In the genomic region with DNA sequence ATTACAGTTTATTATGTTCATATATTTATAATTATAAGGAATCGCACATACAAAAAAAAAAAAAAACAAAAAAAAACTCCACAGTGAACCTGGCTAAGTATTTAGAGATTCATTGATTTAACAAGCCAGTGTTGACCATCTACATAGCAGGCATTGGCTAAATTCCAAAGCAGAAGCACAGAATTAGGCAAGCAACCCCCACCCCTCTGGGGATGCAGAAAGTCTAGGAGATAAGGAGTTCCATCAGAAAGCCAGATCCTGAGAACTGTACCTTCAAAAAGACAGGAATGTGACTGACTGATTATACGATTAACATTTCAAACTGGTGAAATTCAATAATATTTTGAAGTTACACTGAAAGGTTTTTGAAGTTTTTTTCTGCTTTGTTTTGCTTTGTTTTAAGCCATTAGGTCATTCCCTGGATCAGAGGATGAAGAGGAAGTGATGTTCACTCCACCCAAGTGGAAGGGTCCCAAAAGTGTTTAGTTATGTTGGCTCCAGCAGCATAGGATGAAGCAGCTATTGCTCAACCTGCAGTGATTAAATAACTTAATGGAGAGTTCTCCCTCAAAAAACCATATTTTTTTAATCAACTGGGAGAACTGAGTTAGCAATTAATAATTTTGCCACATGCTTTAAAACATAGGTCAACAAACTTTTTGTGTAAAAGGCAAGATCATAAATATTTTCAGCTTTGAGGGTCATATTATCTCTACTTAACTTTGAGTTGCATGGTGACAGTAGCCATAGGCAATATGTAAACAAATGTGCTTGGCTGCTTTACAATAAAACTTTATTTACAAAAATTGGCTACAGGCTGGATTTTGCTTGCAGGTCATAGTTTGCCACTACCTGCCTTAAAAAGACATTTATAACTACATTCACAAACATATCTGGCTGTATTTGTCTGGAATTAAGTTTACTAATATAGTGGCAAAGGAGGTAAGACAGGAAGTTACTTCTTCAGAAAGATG, we compare ENCODE assay signal across 1 cellular context.
TF ChIP-seq lines count a peak whose summit lies in the region.

No MANE protein-coding gene starts in this region.

TF ChIP-seq in K562, 482 proteins besides CTCF, POLR2A, EP300 and RAD21 (continued from another document):
- TF ChIP-seq, protein P1, sequence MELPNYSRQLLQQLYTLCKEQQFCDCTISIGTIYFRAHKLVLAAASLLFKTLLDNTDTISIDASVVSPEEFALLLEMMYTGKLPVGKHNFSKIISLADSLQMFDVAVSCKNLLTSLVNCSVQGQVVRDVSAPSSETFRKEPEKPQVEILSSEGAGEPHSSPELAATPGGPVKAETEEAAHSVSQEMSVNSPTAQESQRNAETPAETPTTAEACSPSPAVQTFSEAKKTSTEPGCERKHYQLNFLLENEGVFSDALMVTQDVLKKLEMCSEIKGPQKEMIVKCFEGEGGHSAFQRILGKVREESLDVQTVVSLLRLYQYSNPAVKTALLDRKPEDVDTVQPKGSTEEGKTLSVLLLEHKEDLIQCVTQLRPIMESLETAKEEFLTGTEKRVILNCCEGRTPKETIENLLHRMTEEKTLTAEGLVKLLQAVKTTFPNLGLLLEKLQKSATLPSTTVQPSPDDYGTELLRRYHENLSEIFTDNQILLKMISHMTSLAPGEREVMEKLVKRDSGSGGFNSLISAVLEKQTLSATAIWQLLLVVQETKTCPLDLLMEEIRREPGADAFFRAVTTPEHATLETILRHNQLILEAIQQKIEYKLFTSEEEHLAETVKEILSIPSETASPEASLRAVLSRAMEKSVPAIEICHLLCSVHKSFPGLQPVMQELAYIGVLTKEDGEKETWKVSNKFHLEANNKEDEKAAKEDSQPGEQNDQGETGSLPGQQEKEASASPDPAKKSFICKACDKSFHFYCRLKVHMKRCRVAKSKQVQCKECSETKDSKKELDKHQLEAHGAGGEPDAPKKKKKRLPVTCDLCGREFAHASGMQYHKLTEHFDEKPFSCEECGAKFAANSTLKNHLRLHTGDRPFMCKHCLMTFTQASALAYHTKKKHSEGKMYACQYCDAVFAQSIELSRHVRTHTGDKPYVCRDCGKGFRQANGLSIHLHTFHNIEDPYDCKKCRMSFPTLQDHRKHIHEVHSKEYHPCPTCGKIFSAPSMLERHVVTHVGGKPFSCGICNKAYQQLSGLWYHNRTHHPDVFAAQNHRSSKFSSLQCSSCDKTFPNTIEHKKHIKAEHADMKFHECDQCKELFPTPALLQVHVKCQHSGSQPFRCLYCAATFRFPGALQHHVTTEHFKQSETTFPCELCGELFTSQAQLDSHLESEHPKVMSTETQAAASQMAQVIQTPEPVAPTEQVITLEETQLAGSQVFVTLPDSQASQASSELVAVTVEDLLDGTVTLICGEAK (IDR thresholded peaks at IDR 0.05), result peak; percentile 95
- TF ChIP-seq, protein P1 (CRISPR knock-in tag; IDR thresholded peaks at IDR 0.05), result peak; percentile 95
- TF ChIP-seq FOXJ2 (tag; IDR thresholded peaks at IDR 0.05), result 0 out of 2 replicates have a peak, but pooled peaks have one; percentile 24
- peak; percentile 70 for TF ChIP-seq RFX1 (IDR thresholded peaks at IDR 0.05)
- 0 out of 2 replicates have a peak, but pooled peaks have one; percentile 17 for TF ChIP-seq NFIC (IDR thresholded peaks at IDR 0.05)
- TF ChIP-seq, protein P2, sequence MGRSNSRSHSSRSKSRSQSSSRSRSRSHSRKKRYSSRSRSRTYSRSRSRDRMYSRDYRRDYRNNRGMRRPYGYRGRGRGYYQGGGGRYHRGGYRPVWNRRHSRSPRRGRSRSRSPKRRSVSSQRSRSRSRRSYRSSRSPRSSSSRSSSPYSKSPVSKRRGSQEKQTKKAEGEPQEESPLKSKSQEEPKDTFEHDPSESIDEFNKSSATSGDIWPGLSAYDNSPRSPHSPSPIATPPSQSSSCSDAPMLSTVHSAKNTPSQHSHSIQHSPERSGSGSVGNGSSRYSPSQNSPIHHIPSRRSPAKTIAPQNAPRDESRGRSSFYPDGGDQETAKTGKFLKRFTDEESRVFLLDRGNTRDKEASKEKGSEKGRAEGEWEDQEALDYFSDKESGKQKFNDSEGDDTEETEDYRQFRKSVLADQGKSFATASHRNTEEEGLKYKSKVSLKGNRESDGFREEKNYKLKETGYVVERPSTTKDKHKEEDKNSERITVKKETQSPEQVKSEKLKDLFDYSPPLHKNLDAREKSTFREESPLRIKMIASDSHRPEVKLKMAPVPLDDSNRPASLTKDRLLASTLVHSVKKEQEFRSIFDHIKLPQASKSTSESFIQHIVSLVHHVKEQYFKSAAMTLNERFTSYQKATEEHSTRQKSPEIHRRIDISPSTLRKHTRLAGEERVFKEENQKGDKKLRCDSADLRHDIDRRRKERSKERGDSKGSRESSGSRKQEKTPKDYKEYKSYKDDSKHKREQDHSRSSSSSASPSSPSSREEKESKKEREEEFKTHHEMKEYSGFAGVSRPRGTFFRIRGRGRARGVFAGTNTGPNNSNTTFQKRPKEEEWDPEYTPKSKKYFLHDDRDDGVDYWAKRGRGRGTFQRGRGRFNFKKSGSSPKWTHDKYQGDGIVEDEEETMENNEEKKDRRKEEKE (IDR thresholded peaks at IDR 0.05; ENCODE audit: borderline replicate concordance in 1 of 2, control insufficient read depth in 1 of 2, low read depth in 2 of 2, low read length in 1 of 2), result no peak
- TF ChIP-seq ZNF75A (CRISPR knock-in tag; IDR thresholded peaks at IDR 0.05), result no peak
- TF ChIP-seq, protein P3, sequence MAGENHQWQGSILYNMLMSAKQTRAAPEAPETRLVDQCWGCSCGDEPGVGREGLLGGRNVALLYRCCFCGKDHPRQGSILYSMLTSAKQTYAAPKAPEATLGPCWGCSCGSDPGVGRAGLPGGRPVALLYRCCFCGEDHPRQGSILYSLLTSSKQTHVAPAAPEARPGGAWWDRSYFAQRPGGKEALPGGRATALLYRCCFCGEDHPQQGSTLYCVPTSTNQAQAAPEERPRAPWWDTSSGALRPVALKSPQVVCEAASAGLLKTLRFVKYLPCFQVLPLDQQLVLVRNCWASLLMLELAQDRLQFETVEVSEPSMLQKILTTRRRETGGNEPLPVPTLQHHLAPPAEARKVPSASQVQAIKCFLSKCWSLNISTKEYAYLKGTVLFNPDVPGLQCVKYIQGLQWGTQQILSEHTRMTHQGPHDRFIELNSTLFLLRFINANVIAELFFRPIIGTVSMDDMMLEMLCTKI (IDR thresholded peaks at IDR 0.05; ENCODE audit: partially characterized antibody), result no peak
- TF ChIP-seq ZNF79 (CRISPR knock-in tag; IDR thresholded peaks at IDR 0.05; ENCODE audit: low read depth), result no peak
- no peak for TF ChIP-seq COPS2 (conservative IDR thresholded peaks at IDR 0.05)
- no peak for TF ChIP-seq BMI1 (IDR thresholded peaks at IDR 0.05; ENCODE audit: low read length)
- no peak for TF ChIP-seq ZBTB17 (CRISPR knock-in tag; IDR thresholded peaks at IDR 0.05)
- peak; percentile 50; the same call in 1 of the 2 replicates for TF ChIP-seq FOXJ3 (CRISPR knock-in tag; IDR thresholded peaks at IDR 0.05)
- no peak for TF ChIP-seq CEBPG (CRISPR knock-in tag; IDR thresholded peaks at IDR 0.05)
- TF ChIP-seq CEBPG (tag; conservative IDR thresholded peaks at IDR 0.05 in 1 of 2, IDR thresholded peaks at IDR 0.05 in 1 of 2), result peak in 1 of 2 experiments; percentile 31; a peak in 1 of 4 replicates
